8 cellular contexts compared by ENCODE assay signal in genomic region chr2:241149675-241149924, GRCh38. TPM values are rescaled to one million over a fixed set of nuclear protein-coding genes. Genes with fewer than 3 reads are reported as not detected.
DNase-seq lines count a peak whose midpoint lies in the region; ATAC-seq and TF ChIP-seq lines count a peak whose summit lies in the region.

No MANE protein-coding gene starts in this region.

- POLR2A ChIA-PET in HCT116 (lab: Charles Lee): interaction anchor here (0.7 to 1.6 kb wide), 5 partner anchors 8 to 48 kb away, joined by 3 to 4 read pairs (median 3); partner anchors contain the start of gene MTERF4

- H3K4me3 ChIP-seq in DND-41 (ENCODE audit: low read depth in 1 of 2, low read length in 2 of 2) (peak overlapping the region; percentile 69 to 80; a peak in 3 of 4 replicates), HCT116 (replicated peaks in 1 of 2; ENCODE audit: low read depth in 1 of 2, low read length in 2 of 2) (peak overlapping the region; percentile 82 to 83), spleen (peak overlapping the region; percentile 72 to 100 (median 98))

- no TSS peak for BruUV-seq in HCT116 (replicated peaks; lab: Mats Ljungman, UMichigan)

- DNase-seq in DND-41 (no peak), HCT116 (ENCODE audit: low read depth, low spot score) (no peak), left ventricle myocardium superior (no peak), spleen (no peak), MV-4-11 (lab: John Stamatoyannopoulos, UW) (no peak), left colon (no peak), LoVo (ENCODE audit: low spot score) (no peak)

- TF ChIP-seq POLR2A in HCT116 (IDR thresholded peaks at IDR 0.05; ENCODE audit: borderline replicate concordance, extremely low read depth, insufficient read depth, insufficient read length): no peak
- TF ChIP-seq POLR2A in spleen (IDR thresholded peaks at IDR 0.05): no peak

- 0 to 1% (median 1%) methylated on average over 1 to 23 of the region's 23 CpGs for WGBS in spleen, 5 donors

- H4K20me1 ChIP-seq in DND-41 (ENCODE audit: insufficient read depth, low read length) (peaks cover 18% of the 10 kb centered on the region; the same call in 1 of the 2 replicates), HCT116 (ENCODE audit: insufficient read depth) (no peaks in the 10 kb centered on the region)

- H2AFZ ChIP-seq in DND-41 (ENCODE audit: low read depth, low read length): peak overlapping the region; percentile 87
- peak overlapping the region; percentile 87 for H2AFZ ChIP-seq in HCT116 (ENCODE audit: low read depth, low read length, poor library complexity, severe bottlenecking)

- TF ChIP-seq RAD21 in HCT116 (IDR thresholded peaks at IDR 0.05; ENCODE audit: low read depth): no peak

- ATAC-seq in DND-41 (ENCODE audit: insufficient read depth, low read depth): no peak
- ATAC-seq in HCT116: peak; percentile 26
- peak; percentile 53 for ATAC-seq in SK-N-SH treated with all-trans-retinoic acid at 6 μM for 48 hours
- ATAC-seq in left ventricle myocardium superior: peak; percentile 20
- ATAC-seq in left colon: no peak

- peak overlapping the region; percentile 81 for H3K9ac ChIP-seq in DND-41 (ENCODE audit: low read depth, low read length)
- H3K9ac ChIP-seq in HCT116 (ENCODE audit: low read length): peak overlapping the region; percentile 91

- H3K27ac ChIP-seq in DND-41 (ENCODE audit: low read length): peak overlapping the region; percentile 40; the same call in 1 of the 2 replicates
- peak overlapping the region; percentile 56 for H3K27ac ChIP-seq in HCT116 (ENCODE audit: low read depth, low read length)
- peak overlapping the region in 6 of 8 donors; percentile 30 to 92 (median 88) for H3K27ac ChIP-seq in spleen

- no peaks in the 10 kb centered on the region for H3K9me2 ChIP-seq in HCT116 (ENCODE audit: insufficient read depth)

- no peaks in the 10 kb centered on the region for H3K27me3 ChIP-seq in DND-41 (ENCODE audit: insufficient read depth, low read length, poor library complexity)
- H3K27me3 ChIP-seq in HCT116 (ENCODE audit: insufficient read depth, low read length): no peaks in the 10 kb centered on the region
- H3K27me3 ChIP-seq in spleen (replicated peaks in 1 of 7): no peaks in the 10 kb centered on the region

- CTCF ChIA-PET in HCT116 (lab: Charles Lee): interaction anchor here (0.8 to 1.7 kb wide), 3 partner anchors 166 to 309 kb away, joined by 3 to 5 read pairs (median 3); no protein-coding TSS in a partner anchor

- peaks cover 34% of the 10 kb centered on the region for H3K4me1 ChIP-seq in DND-41 (ENCODE audit: insufficient read depth, low read length)
- peaks cover 11 to 22% of the 10 kb centered on the region in 2 experiments; a peak in 3 of 4 replicates for H3K4me1 ChIP-seq in HCT116 (ENCODE audit: control insufficient read depth in 1 of 2, insufficient read depth in 2 of 2, low read length in 2 of 2)
- H3K4me1 ChIP-seq in spleen: peaks cover 12 to 48% (median 31%) of the 10 kb centered on the region in 6 donors

- H3K36me3 ChIP-seq in DND-41 (ENCODE audit: insufficient read depth, low read length): peaks cover 9% of the 10 kb centered on the region
- peaks cover 0 to 2% of the 10 kb centered on the region in 2 experiments; a peak in 1 of 4 replicates for H3K36me3 ChIP-seq in HCT116 (ENCODE audit: control insufficient read depth in 1 of 2, insufficient read depth in 2 of 2, low read length in 2 of 2)
- peaks cover 0 to 22% (median 11%) of the 10 kb centered on the region in 6 donors for H3K36me3 ChIP-seq in spleen

- RAD21 ChIA-PET in HCT116 (lab: Charles Lee; ENCODE audit: low non-redundant PET in 1 of 2, low total read pairs in 2 of 2, uncharacterized antibody in 2 of 2, unreplicated experiment in 2 of 2): no interaction called here

- TF ChIP-seq CTCF in DND-41 (IDR thresholded peaks at IDR 0.05; ENCODE audit: borderline replicate concordance, extremely low read depth, low read length, poor library complexity, severe bottlenecking) (no peak), HCT116 (IDR thresholded peaks at IDR 0.05 in 2 of 3, conservative IDR thresholded peaks at IDR 0.05 in 1 of 3; ENCODE audit: borderline replicate concordance in 1 of 3, insufficient read depth in 1 of 3, low read depth in 2 of 3, low read length in 2 of 3) (no peak), spleen (IDR thresholded peaks at IDR 0.05 in 8 of 11, conservative IDR thresholded peaks at IDR 0.05 in 3 of 11) (no peak)

- H3K9me3 ChIP-seq in DND-41 (ENCODE audit: insufficient read depth, low read length, severe bottlenecking) (no peaks in the 10 kb centered on the region), HCT116 (ENCODE audit: control insufficient read depth in 1 of 2, insufficient read depth in 1 of 2, low read depth in 1 of 2, low read length in 2 of 2) (no peaks in the 10 kb centered on the region), spleen (no peaks in the 10 kb centered on the region)

- H3K4me2 ChIP-seq in DND-41 (ENCODE audit: insufficient read depth, low read length): peak overlapping the region; percentile 83
- H3K4me2 ChIP-seq in HCT116 (ENCODE audit: low read length): peak overlapping the region; percentile 99

- intact Hi-C loops in HCT116 (cut with micrococcal nuclease) (no loop called here), left ventricle myocardium superior (cut with micrococcal nuclease) (no loop called here), spleen (cut with DNase I; ENCODE audit: low total_unique reads) (no loop called here), left colon (cut with DNase I, micrococcal nuclease) (no loop called here)

- H3K79me2 ChIP-seq in DND-41 (ENCODE audit: insufficient read depth, low read length) (peaks cover 56% of the 10 kb centered on the region), HCT116 (ENCODE audit: insufficient read depth, low read length) (peaks cover 39% of the 10 kb centered on the region)

TF ChIP-seq in HCT116, 20 proteins besides CTCF, POLR2A, EP300 and RAD21:
- TF ChIP-seq SIN3A (IDR thresholded peaks at IDR 0.05; ENCODE audit: low read depth) (peak; percentile 24), EZH2 (IDR thresholded peaks at IDR 0.05) (no peak)

TF ChIP-seq in SK-N-SH treated with all-trans-retinoic acid at 6 μM for 48 hours, 23 proteins besides CTCF, POLR2A, EP300 and RAD21 (continues in another document):
- no peak for TF ChIP-seq ISL1 (CRISPR knock-in tag; IDR thresholded peaks at IDR 0.05)
- TF ChIP-seq ZNF70 (CRISPR knock-in tag; IDR thresholded peaks at IDR 0.05): no peak
- TF ChIP-seq ZNF565 (CRISPR knock-in tag; conservative IDR thresholded peaks at IDR 0.05; ENCODE audit: low read depth): no peak
- TF ChIP-seq ZNF8 (CRISPR knock-in tag; IDR thresholded peaks at IDR 0.05): no peak
- TF ChIP-seq PPARA (CRISPR knock-in tag; IDR thresholded peaks at IDR 0.05; ENCODE audit: borderline replicate concordance): no peak
- no peak for TF ChIP-seq TCF4 (CRISPR knock-in tag; IDR thresholded peaks at IDR 0.05; ENCODE audit: borderline replicate concordance)
- no peak for TF ChIP-seq RARB (CRISPR knock-in tag; IDR thresholded peaks at IDR 0.05)
- TF ChIP-seq, protein P1, sequence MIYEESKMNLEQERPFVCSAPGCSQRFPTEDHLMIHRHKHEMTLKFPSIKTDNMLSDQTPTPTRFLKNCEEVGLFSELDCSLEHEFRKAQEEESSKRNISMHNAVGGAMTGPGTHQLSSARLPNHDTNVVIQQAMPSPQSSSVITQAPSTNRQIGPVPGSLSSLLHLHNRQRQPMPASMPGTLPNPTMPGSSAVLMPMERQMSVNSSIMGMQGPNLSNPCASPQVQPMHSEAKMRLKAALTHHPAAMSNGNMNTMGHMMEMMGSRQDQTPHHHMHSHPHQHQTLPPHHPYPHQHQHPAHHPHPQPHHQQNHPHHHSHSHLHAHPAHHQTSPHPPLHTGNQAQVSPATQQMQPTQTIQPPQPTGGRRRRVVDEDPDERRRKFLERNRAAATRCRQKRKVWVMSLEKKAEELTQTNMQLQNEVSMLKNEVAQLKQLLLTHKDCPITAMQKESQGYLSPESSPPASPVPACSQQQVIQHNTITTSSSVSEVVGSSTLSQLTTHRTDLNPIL (CRISPR knock-in tag; IDR thresholded peaks at IDR 0.05; ENCODE audit: low read depth): no peak

RNA-seq across cellular contexts. Expression of gene PASK, which starts 0.3 kb away (rescaled TPM):
- total RNA-seq in HCT116 (2021; ENCODE audit: unreplicated experiment): 45.8 TPM
- 12.4 and 14.7 TPM in 2 replicates for polyA plus RNA-seq in HCT116 (2012)
- total RNA-seq in left ventricle myocardium superior: 3.4 TPM
- total RNA-seq in spleen: 10 to 100 TPM; 10.4 to 35.6 (median 20.8) TPM
- polyA plus RNA-seq in spleen: 10 to 100 TPM in 2 of 3 donors, 1 to 10 TPM in 1; 8.0 to 11.8 (median 10.6) TPM
- total RNA-seq in left colon: 10 to 100 TPM; 12.3 to 14.8 TPM

RNA-seq across cellular contexts. Expression of gene PPP1R7, which starts 0.7 kb away (rescaled TPM):
- total RNA-seq in HCT116 (2021; ENCODE audit: unreplicated experiment): 45.4 TPM
- 44.5 and 55.7 TPM in 2 replicates for polyA plus RNA-seq in HCT116 (2012)
- 70.3 TPM for total RNA-seq in left ventricle myocardium superior
- 10 to 100 TPM; 36.1 to 89.3 (median 49.8) TPM for total RNA-seq in spleen
- 10 to 100 TPM; 37.3 to 56.5 (median 47.9) TPM for polyA plus RNA-seq in spleen
- total RNA-seq in left colon: 10 to 100 TPM; 56.0 to 58.7 TPM

RNA-seq across cellular contexts. Expression of gene ANO7, which starts 38.9 kb away (rescaled TPM):
- 0.84 TPM for total RNA-seq in HCT116 (2021; ENCODE audit: unreplicated experiment)
- 0.42 and 0.75 TPM in 2 replicates for polyA plus RNA-seq in HCT116 (2012)
- 1.1 TPM for total RNA-seq in left ventricle myocardium superior
- 1 to 10 TPM; 1.5 to 3.5 (median 3.0) TPM for total RNA-seq in spleen
- 1 to 10 TPM in 1 of 3 donors, under 1 TPM in 2; 0.46 to 1.3 (median 0.56) TPM for polyA plus RNA-seq in spleen
- 100 to 1,000 TPM in 1 of 2 donors, 10 to 100 TPM in 1; 75.4 to 114 TPM for total RNA-seq in left colon

RNA-seq across cellular contexts. Expression of gene MTERF4, which starts 47.5 kb away (rescaled TPM):
- 25.5 TPM for total RNA-seq in HCT116 (2021; ENCODE audit: unreplicated experiment)
- polyA plus RNA-seq in HCT116 (2012): 20.6 and 25.2 TPM in 2 replicates
- 25.8 TPM for total RNA-seq in left ventricle myocardium superior
- total RNA-seq in spleen: 10 to 100 TPM; 38.4 to 74.0 (median 51.1) TPM
- 10 to 100 TPM; 28.4 to 33.7 (median 30.6) TPM for polyA plus RNA-seq in spleen
- total RNA-seq in left colon: 10 to 100 TPM; 27.7 to 28.7 TPM

Comparison
In these comparisons a context has a peak if more than half of its experiments do, and no peak if none do; other contexts are left out.
1. ATAC-seq: peak in HCT116 (single experiment), SK-N-SH treated with all-trans-retinoic acid at 6 μM for 48 hours (single experiment) and left ventricle myocardium superior (single experiment); none in DND-41 (single experiment) and left colon (single experiment).
2. RNA of gene ANO7, which starts 38.9 kb away (total RNA-seq): 75.4 to 114 TPM in left colon; 1.5 to 3.5 TPM in spleen, 1.1 TPM in left ventricle myocardium superior (single experiment) and 0.84 TPM in HCT116 (single experiment); every median in the first group is over 10 times any median in the second.
3. Peak in every context shown above with its lines, with median percentiles within 50 percentile points of each other: H3K27ac ChIP-seq and H3K4me3 ChIP-seq.